Comparison of ENCODE assay signal across 8 cellular contexts in the genomic region with DNA sequence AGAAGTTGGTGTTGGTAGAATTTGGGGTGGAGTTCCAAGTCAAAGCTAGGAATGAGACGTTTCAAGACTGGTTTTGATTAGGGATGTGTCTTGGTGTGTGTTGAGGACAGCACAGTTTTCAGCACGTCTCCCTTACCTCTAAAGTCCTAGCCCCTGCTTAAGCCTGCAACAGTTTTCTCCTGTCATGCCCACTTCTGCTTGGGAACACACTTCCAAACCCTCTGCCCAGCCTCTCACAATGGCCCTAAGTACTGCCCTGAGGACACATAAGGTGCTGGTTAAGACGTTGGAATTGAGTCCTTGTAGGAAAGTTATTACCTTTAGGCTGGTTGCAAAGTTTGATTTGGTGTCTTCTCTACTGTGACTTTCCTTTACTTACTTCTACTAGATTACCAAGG. TPM values are rescaled to one million over a fixed set of nuclear protein-coding genes. Genes with fewer than 3 reads are reported as not detected.
DNase-seq lines count a peak whose midpoint lies in the region; ATAC-seq and TF ChIP-seq lines count a peak whose summit lies in the region.

No MANE protein-coding gene starts in this region.

- H3K27ac Mint-ChIP-seq in T-helper 17 cell: peak overlapping the region; percentile 72

- H4K20me1 ChIP-seq in fibroblast of lung (ENCODE audit: control insufficient read depth, extremely low read depth, insufficient read depth, low read length) (no peaks in the 10 kb centered on the region), smooth muscle cell (ENCODE audit: low read depth) (no peaks in the 10 kb centered on the region)

- H3K4me1 Mint-ChIP-seq in T-helper 17 cell: peaks cover 22% of the 10 kb centered on the region

- no peak for TF ChIP-seq CTCF in fibroblast of lung (conservative IDR thresholded peaks at IDR 0.05 in 1 of 2, IDR thresholded peaks at IDR 0.05 in 1 of 2; ENCODE audit: low read depth in 1 of 2, low read length in 2 of 2)
- no peak for TF ChIP-seq CTCF in smooth muscle cell (IDR thresholded peaks at IDR 0.05; ENCODE audit: borderline replicate concordance, insufficient read depth, poor library complexity, severe bottlenecking)

- no peaks in the 10 kb centered on the region for H3K27me3 ChIP-seq in fibroblast of lung (ENCODE audit: control insufficient read depth, insufficient read depth, low read length)
- peaks cover 13% of the 10 kb centered on the region for H3K27me3 ChIP-seq in smooth muscle cell (ENCODE audit: low read depth)

- ATAC-seq in T-helper 17 cell (no peak), HG02884 (IDR thresholded peaks at IDR 0.05; ENCODE audit: unreplicated experiment) (no peak)

- H3K4me3 Mint-ChIP-seq in T-helper 17 cell: peak overlapping the region; percentile 67

- H3K27ac ChIP-seq in fibroblast of lung (ENCODE audit: insufficient read depth, low read length): peak overlapping the region; percentile 81
- peak overlapping the region; percentile 97 for H3K27ac ChIP-seq in smooth muscle cell (ENCODE audit: low read depth)

- 44% methylated on average over 3 of the region's 3 CpGs for WGBS in smooth muscle cell (ENCODE audit: low lambda C conversion rate)

- H3K79me2 ChIP-seq in fibroblast of lung (ENCODE audit: control insufficient read depth, insufficient read depth, low read length) (peaks cover 31% of the 10 kb centered on the region), smooth muscle cell (ENCODE audit: low read depth) (peaks cover 7% of the 10 kb centered on the region)

- H3K36me3 ChIP-seq in fibroblast of lung (ENCODE audit: control insufficient read depth, insufficient read depth, low read length) (no peaks in the 10 kb centered on the region), smooth muscle cell (ENCODE audit: low read depth) (no peaks in the 10 kb centered on the region)

- H3K9me3 ChIP-seq in T-helper 17 cell (ENCODE audit: control insufficient read depth, low read length, poor library complexity, severe bottlenecking) (no peaks in the 10 kb centered on the region), fibroblast of lung (ENCODE audit: control insufficient read depth, insufficient read depth, low read depth, low read length) (no peaks in the 10 kb centered on the region), smooth muscle cell (replicated peaks; ENCODE audit: low read depth) (no peaks in the 10 kb centered on the region)

- peak; percentile 26 for DNase-seq in NCI-H1092 treated with DMSO at 0.1 percent for 48 hours (lab: John Stamatoyannopoulos, UW)
- no peak for DNase-seq in NCI-H1092 (lab: John Stamatoyannopoulos, UW)
- DNase-seq in T-helper 17 cell: no peak
- no peak for DNase-seq in fibroblast of lung (ENCODE audit: low read depth in 2 of 2)
- DNase-seq in smooth muscle cell (lab: John Stamatoyannopoulos, UW; ENCODE audit: unreplicated experiment): no peak
- DNase-seq in posterior cingulate gyrus: no peak
- DNase-seq in NCI-H1105 treated with DMSO at 0.1 percent for 48 hours (lab: John Stamatoyannopoulos, UW): no peak

- H3K36me3 Mint-ChIP-seq in T-helper 17 cell (ENCODE audit: low read depth): peaks cover 2% of the 10 kb centered on the region

- peak overlapping the region; percentile 58 to 84 (median 76) for H3K4me3 ChIP-seq in fibroblast of lung (replicated peaks in 1 of 4; ENCODE audit: control extremely low read depth in 1 of 4, insufficient read depth in 1 of 4, low read depth in 3 of 4, low read length in 4 of 4)
- H3K4me3 ChIP-seq in smooth muscle cell: peak overlapping the region; percentile 67

- H2AFZ ChIP-seq in fibroblast of lung (ENCODE audit: low read length) (peak overlapping the region; percentile 92), smooth muscle cell (ENCODE audit: low read depth) (no peak overlapping the region)

- H3F3A ChIP-seq in smooth muscle cell (ENCODE audit: low read depth): peaks cover 24% of the 10 kb centered on the region

- H3K9ac ChIP-seq in fibroblast of lung (ENCODE audit: insufficient read depth, low read length) (no peak overlapping the region), smooth muscle cell (ENCODE audit: low read depth) (peak overlapping the region; percentile 56)

- H3K4me2 ChIP-seq in fibroblast of lung (ENCODE audit: extremely low read depth, insufficient read depth, low read length) (peak overlapping the region; percentile 99), smooth muscle cell (peak overlapping the region; percentile 86)

- peaks cover 45% of the 10 kb centered on the region for H3K27me3 Mint-ChIP-seq in T-helper 17 cell

- peaks cover 13% of the 10 kb centered on the region for H3K4me1 ChIP-seq in fibroblast of lung (ENCODE audit: control insufficient read depth, extremely low read depth, insufficient read depth, low read length)
- peaks cover 16% of the 10 kb centered on the region for H3K4me1 ChIP-seq in smooth muscle cell (ENCODE audit: low read depth)

- intact Hi-C loops in posterior cingulate gyrus (cut with DNase I): no loop called here

RNA-seq across cellular contexts. Expression of gene BMAL2, which starts 0.7 kb away (rescaled TPM):
- total RNA-seq in T-helper 17 cell (1 to 10 TPM; 1.2 to 2.0 TPM), fibroblast of lung (23.9 and 44.9 TPM in 2 replicates), smooth muscle cell (13.3 and 13.6 TPM in 2 replicates)
- polyA plus RNA-seq in fibroblast of lung (15.5 and 35.6 TPM in 2 replicates), smooth muscle cell (5.1 and 6.2 TPM in 2 replicates)
- 13.5 and 29.2 TPM in 2 replicates for polyA plus RNA-seq in fibroblast of lung (2012)
- polyA minus RNA-seq in fibroblast of lung (ENCODE audit: low replicate concordance): 1.9 and 5.9 TPM in 2 replicates
